Comparison of ENCODE assay signal across 27 cellular contexts in the genomic region with DNA sequence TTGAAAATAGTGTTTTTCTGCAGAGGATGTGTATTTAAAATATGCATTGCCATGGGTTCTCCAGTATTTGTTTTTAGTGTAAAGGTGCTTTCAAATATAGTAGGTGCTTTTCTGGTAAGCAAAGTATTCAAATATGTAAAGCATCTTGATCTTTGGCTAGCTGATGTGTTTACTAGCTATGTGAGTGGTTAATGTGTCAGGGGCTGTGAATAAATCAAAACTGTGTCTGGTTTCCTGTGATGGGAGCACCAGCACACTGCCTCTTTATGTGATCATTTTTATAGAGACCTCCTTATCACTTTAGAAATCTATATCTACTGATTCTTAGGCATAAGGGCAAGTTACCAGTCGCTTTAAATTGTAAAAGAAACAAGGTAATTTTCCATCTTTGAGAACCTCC.
"Had no signal": no experiment of that assay in that cellular context is flagged by ENCODE, and none has a peak within 500 bp of the region (broad histone marks: within the 10 kb centered on the region; RNA-seq: fewer than 3 reads in every experiment).

No MANE protein-coding gene starts in this region.

- H3K36me3 Mint-ChIP-seq: activated CD8-positive, alpha-beta memory T cell treated with anti-CD3 and anti-CD28 coated beads, Interleukin-2, amount 10 ng/mL, durations not matched to agents 7 days and 5 days; activated naive CD4-positive, alpha-beta T cell treated with anti-CD3 and anti-CD28 coated beads, Interleukin-2, amount 10 ng/mL, durations not matched to agents 7 days and 5 days; activated naive CD8-positive, alpha-beta T cell treated with anti-CD3 and anti-CD28 coated beads for 36 hours; T-cell had no signal

- H3K27ac ChIP-seq: KMS-11, SJSA1 had no signal

- H3K9me3 ChIP-seq: MG63, SJSA1 had no signal

- H3K9ac ChIP-seq: KMS-11 had no signal

- H3K9me3 Mint-ChIP-seq: activated B cell treated with CpG ODN at 0.5 μM for 24 hours; activated CD4-positive, alpha-beta T cell treated with anti-CD3 and anti-CD28 coated beads, Interleukin-2, amount 10 ng/mL, durations not matched to agents 24 days and 14 days; activated naive CD4-positive, alpha-beta T cell treated with anti-CD3 and anti-CD28 coated beads, Interleukin-2, amount 10 ng/mL, durations not matched to agents 7 days and 5 days; activated naive CD8-positive, alpha-beta T cell treated with anti-CD3 and anti-CD28 coated beads for 36 hours; activated T-cell treated with anti-CD3 and anti-CD28 coated beads, Interleukin-2, amount 50 U/mL, for 4 hours; dendritic cell treated with granulocyte-macrophage colony-stimulating factor and Interleukin-4, amounts not matched to agents 40 ng/mL and 50 ng/mL, for 4 days; T-cell had no signal

- DNase-seq: activated B cell treated with CpG ODN at 0.5 μM for 24 hours; activated CD4-positive, alpha-beta T cell treated with anti-CD3 and anti-CD28 coated beads for 1 hour; activated CD4-positive, alpha-beta T cell treated with anti-CD3 and anti-CD28 coated beads, Interleukin-2, amount 10 ng/mL, durations not matched to agents 24 days and 14 days; activated CD4-positive, alpha-beta T cell treated with anti-CD3 and anti-CD28 coated beads, Interleukin-2, amount 50 U/mL, for 48 hours; activated CD8-positive, alpha-beta memory T cell treated with anti-CD3 and anti-CD28 coated beads, Interleukin-2, amount 10 ng/mL, durations not matched to agents 7 days and 5 days; activated effector memory CD4-positive, alpha-beta T cell treated with anti-CD3 and anti-CD28 coated beads, Interleukin-2, amount 50 U/mL, for 16 hours; activated naive CD4-positive, alpha-beta T cell treated with anti-CD3 and anti-CD28 coated beads, Interleukin-2, amount 10 ng/mL, durations not matched to agents 7 days and 5 days; activated naive CD8-positive, alpha-beta T cell treated with anti-CD3 and anti-CD28 coated beads for 36 hours; activated T-cell treated with anti-CD3 and anti-CD28 coated beads, Interleukin-2, amount 50 U/mL, for 4 hours; anterior cingulate cortex; cerebellar nuclear complex; MG63; MV-4-11; NCI-H1105; NCI-H1436; NCI-H1694 treated with DMSO at 0.1 percent for 48 hours; NCI-H2029 treated with DMSO at 0.1 percent for 48 hours; NCI-H345; NCI-H510A; NCI-H748 treated with DMSO at 0.1 percent for 48 hours; PC-3; SHP77; T-cell; T1000 had no signal

- H3K4me1 ChIP-seq: SJSA1 had no signal

- H3K4me1 Mint-ChIP-seq: activated B cell treated with CpG ODN at 0.5 μM for 24 hours; activated CD4-positive, alpha-beta T cell treated with anti-CD3 and anti-CD28 coated beads, Interleukin-2, amount 10 ng/mL, durations not matched to agents 24 days and 14 days; activated naive CD4-positive, alpha-beta T cell treated with anti-CD3 and anti-CD28 coated beads, Interleukin-2, amount 10 ng/mL, durations not matched to agents 7 days and 5 days; activated naive CD8-positive, alpha-beta T cell treated with anti-CD3 and anti-CD28 coated beads for 36 hours had no signal

- H3K36me3 ChIP-seq: MG63, SJSA1 had no signal

- H3K27me3 Mint-ChIP-seq: dendritic cell treated with granulocyte-macrophage colony-stimulating factor and Interleukin-4, amounts not matched to agents 40 ng/mL and 50 ng/mL, for 4 days had no signal

- H3K4me3 ChIP-seq: MG63, SJSA1 had no signal

- H3K27ac Mint-ChIP-seq: activated B cell treated with CpG ODN at 0.5 μM for 24 hours; activated CD4-positive, alpha-beta T cell treated with anti-CD3 and anti-CD28 coated beads, Interleukin-2, amount 10 ng/mL, durations not matched to agents 24 days and 14 days; activated CD8-positive, alpha-beta memory T cell treated with anti-CD3 and anti-CD28 coated beads, Interleukin-2, amount 10 ng/mL, durations not matched to agents 7 days and 5 days; activated naive CD4-positive, alpha-beta T cell treated with anti-CD3 and anti-CD28 coated beads, Interleukin-2, amount 10 ng/mL, durations not matched to agents 7 days and 5 days; activated naive CD8-positive, alpha-beta T cell treated with anti-CD3 and anti-CD28 coated beads for 36 hours; dendritic cell treated with granulocyte-macrophage colony-stimulating factor and Interleukin-4, amounts not matched to agents 40 ng/mL and 50 ng/mL, for 4 days; T-cell had no signal

- ATAC-seq: activated CD8-positive, alpha-beta memory T cell treated with anti-CD3 and anti-CD28 coated beads, Interleukin-2, amount 10 ng/mL, durations not matched to agents 7 days and 5 days; activated T-cell treated with anti-CD3 and anti-CD28 coated beads, Interleukin-2, amount 50 U/mL, for 4 hours; PC-3; T-cell had no signal

- H3K4me2 ChIP-seq: KMS-11 had no signal

- H3K4me3 Mint-ChIP-seq: activated B cell treated with CpG ODN at 0.5 μM for 24 hours; activated CD4-positive, alpha-beta T cell treated with anti-CD3 and anti-CD28 coated beads, Interleukin-2, amount 10 ng/mL, durations not matched to agents 24 days and 14 days; activated CD8-positive, alpha-beta memory T cell treated with anti-CD3 and anti-CD28 coated beads, Interleukin-2, amount 10 ng/mL, durations not matched to agents 7 days and 5 days; activated naive CD4-positive, alpha-beta T cell treated with anti-CD3 and anti-CD28 coated beads, Interleukin-2, amount 10 ng/mL, durations not matched to agents 7 days and 5 days; activated naive CD8-positive, alpha-beta T cell treated with anti-CD3 and anti-CD28 coated beads for 36 hours; activated T-cell treated with anti-CD3 and anti-CD28 coated beads, Interleukin-2, amount 50 U/mL, for 4 hours; dendritic cell treated with granulocyte-macrophage colony-stimulating factor and Interleukin-4, amounts not matched to agents 40 ng/mL and 50 ng/mL, for 4 days; T-cell had no signal

- H3K27me3 ChIP-seq: MG63, SJSA1 had no signal
